8 cellular contexts compared by ENCODE assay signal in genomic region chr2:241354668-241355658, GRCh38. TPM values are rescaled to one million over a fixed set of nuclear protein-coding genes. Genes with fewer than 3 reads are reported as not detected.
DNase-seq lines count a peak whose midpoint lies in the region; ATAC-seq, FAIRE-seq and TF ChIP-seq lines count a peak whose summit lies in the region.

No MANE protein-coding gene starts in this region.

- no peaks in the 10 kb centered on the region for H3K9me3 Mint-ChIP-seq in endodermal cell

- no peak for TF ChIP-seq CTCF in A549 (IDR thresholded peaks at IDR 0.05)
- peak; percentile 22 for TF ChIP-seq CTCF in endodermal cell (conservative IDR thresholded peaks at IDR 0.05)

- peak overlapping the region; percentile 46 for H3K4me3 Mint-ChIP-seq in endodermal cell

- peaks cover 30% of the 10 kb centered on the region for H3K4me1 Mint-ChIP-seq in endodermal cell

- H3K4me2 ChIP-seq in A549 = peak overlapping the region; percentile 79

- no peaks in the 10 kb centered on the region for H3K27me3 Mint-ChIP-seq in endodermal cell (ENCODE audit: insufficient read depth)

- 3% methylated on average over 22 of the region's 40 CpGs for WGBS in A549 (ENCODE audit: missing lambda C conversion rate)
- WGBS in endodermal cell (ENCODE audit: insufficient coverage in 1 of 2, insufficient read length in 1 of 2), 2 experiments = 21 to 24% methylated on average over 17 to 36 of the region's 40 CpGs
- WGBS in mesodermal cell (ENCODE audit: insufficient coverage in 2 of 2), 2 experiments = 23 to 26% methylated on average over 25 of the region's 40 CpGs

- H3K9me3 ChIP-seq in A549 = no peaks in the 10 kb centered on the region
- no peaks in the 10 kb centered on the region for H3K9me3 ChIP-seq in endodermal cell (ENCODE audit: control insufficient read depth, low read length)
- no peaks in the 10 kb centered on the region for H3K9me3 ChIP-seq in mesodermal cell (ENCODE audit: control insufficient read depth, low read length)

- H3K4me1 ChIP-seq in A549 = peaks cover 72% of the 10 kb centered on the region
- H3K4me1 ChIP-seq in endodermal cell (ENCODE audit: control insufficient read depth, insufficient read depth, low read length) = peaks cover 11% of the 10 kb centered on the region
- peaks cover 16% of the 10 kb centered on the region for H3K4me1 ChIP-seq in mesodermal cell (ENCODE audit: control insufficient read depth, insufficient read depth, low read length, poor library complexity, severe bottlenecking)

- no peak for FAIRE-seq in A549 (lab: Jason Lieb, UNC)

- no peak for TF ChIP-seq RAD21 in A549 (conservative IDR thresholded peaks at IDR 0.05 in 1 of 2, IDR thresholded peaks at IDR 0.05 in 1 of 2)

- H3K36me3 Mint-ChIP-seq in endodermal cell (ENCODE audit: low read depth) = peaks cover 37% of the 10 kb centered on the region

- H3K36me3 ChIP-seq in endodermal cell (ENCODE audit: control insufficient read depth, insufficient read depth, low read length) (peaks cover 48% of the 10 kb centered on the region), mesodermal cell (ENCODE audit: control insufficient read depth, insufficient read depth, low read length) (peaks cover 44% of the 10 kb centered on the region)

- CTCF ChIA-PET in A549 (lab: Yijun Ruan, JAX) = interaction anchor here (0.6 kb wide), 1 partner anchor 71 kb away, joined by 3 read pairs; no protein-coding TSS in a partner anchor

- peak overlapping the region; percentile 26; the same call in 2 of the 3 replicates for H3K4me3 ChIP-seq in A549
- peak overlapping the region; percentile 59 for H3K4me3 ChIP-seq in endodermal cell (ENCODE audit: low read length)
- H3K4me3 ChIP-seq in mesodermal cell (ENCODE audit: extremely low read depth, insufficient read depth, low read length, poor library complexity, severe bottlenecking) = peak overlapping the region; percentile 16

- no peaks in the 10 kb centered on the region for H3K27me3 ChIP-seq in endodermal cell (ENCODE audit: control insufficient read depth, insufficient read depth, low read length, poor library complexity, severe bottlenecking)

- DNase-seq in A549 (ENCODE audit: low read depth in 1 of 2, low spot score in 1 of 2) (peak; percentile 46 to 91), NCI-H526 (lab: John Stamatoyannopoulos, UW) (peak; percentile 69 to 95), endodermal cell (peak; percentile 92)
- peak; percentile 78 for DNase-seq in activated CD8-positive, alpha-beta memory T cell treated with anti-CD3 and anti-CD28 coated beads for 24 hours
- peak; percentile 27 to 58 for DNase-seq in stimulated activated CD8-positive, alpha-beta memory T cell treated with anti-CD3 and anti-CD28 coated beads, Interleukin-2, amount 100 ng/mL, for 1 hour (ENCODE audit: low read depth in 2 of 2)

- TF ChIP-seq POLR2A in A549 (IDR thresholded peaks at IDR 0.05; ENCODE audit: low read length) = no peak; the same call in 1 of the 2 replicates

- H3K27ac ChIP-seq in A549 (peak overlapping the region; percentile 77 to 90), endodermal cell (ENCODE audit: low read depth, low read length) (peak overlapping the region; percentile 44), mesodermal cell (ENCODE audit: low read depth, low read length, severe bottlenecking) (peak overlapping the region; percentile 82)

- TF ChIP-seq EP300 in A549 (IDR thresholded peaks at IDR 0.05) = no peak

- peak overlapping the region; percentile 93 for H3K27ac Mint-ChIP-seq in endodermal cell

- peak overlapping the region; percentile 53 for H3K9ac ChIP-seq in endodermal cell (ENCODE audit: extremely low read depth, low read length, poor library complexity, severe bottlenecking)

- ATAC-seq in A549 (peak; percentile 87 to 92), GM21360 (IDR thresholded peaks at IDR 0.05; ENCODE audit: unreplicated experiment) (peak; percentile 21), HG03457 (IDR thresholded peaks at IDR 0.05; ENCODE audit: unreplicated experiment) (no peak)

- POLR2A ChIA-PET in A549 (lab: Yijun Ruan, JAX) = interaction anchor here (0.6 to 1.4 kb wide), 6 partner anchors 13 to 380 kb away, joined by 3 to 8 read pairs (median 4); partner anchors contain the start of genes D2HGDH, HDLBP and SEPTIN2

TF ChIP-seq in A549, 52 proteins besides CTCF, POLR2A, EP300 and RAD21:
- TF ChIP-seq TP53 (CRISPR knock-in tag; IDR thresholded peaks at IDR 0.05) (0 out of 2 replicates have a peak, but pooled peaks have one; percentile 27), EHMT2 (IDR thresholded peaks at IDR 0.05; ENCODE audit: low read depth) (no peak), CHD2 (IDR thresholded peaks at IDR 0.05; ENCODE audit: low read length, partially characterized antibody) (no peak), PBX3 (IDR thresholded peaks at IDR 0.05) (no peak), MYC (IDR thresholded peaks at IDR 0.05; ENCODE audit: borderline replicate concordance, low read length) (peak; percentile 26; the same call in 1 of the 2 replicates), MAFK (IDR thresholded peaks at IDR 0.05; ENCODE audit: partially characterized antibody) (peak; percentile 80), RARB (CRISPR knock-in tag; IDR thresholded peaks at IDR 0.05) (peak; percentile 24; the same call in 1 of the 2 replicates), MAZ (IDR thresholded peaks at IDR 0.05; ENCODE audit: borderline replicate concordance, low read depth, low read length) (no peak), NFE2L2 (conservative IDR thresholded peaks at IDR 0.05; ENCODE audit: low read length) (no peak), CEBPB (IDR thresholded peaks at IDR 0.05) (no peak), JUN (IDR thresholded peaks at IDR 0.05) (peak in 1 of 2 experiments; percentile 39; a peak in 2 of 5 replicates), MAX (IDR thresholded peaks at IDR 0.05) (peak; percentile 66)

RNA-seq across cellular contexts. Expression of gene FARP2, which starts 1.1 kb away (rescaled TPM):
- 29.1 and 34.9 TPM in 2 replicates for polyA plus RNA-seq in A549 (2011; rRNA removed)
- polyA plus RNA-seq in A549 (2012; cell fraction: cytosol; rRNA removed) = 12.5 and 16.1 TPM in 2 replicates
- 28.9 and 44.5 TPM in 2 replicates for polyA plus RNA-seq in A549 (2012; cell fraction: nucleus; rRNA removed)
- polyA plus RNA-seq in A549 (2017; fragmentation: RNase III; extraction: RNeasy Plus Mini Kit Qiagen cat#74134 plus additional on column Dnase treatment) = 16.0 to 18.8 TPM (median 17.0 TPM) in 3 replicates
- polyA minus RNA-seq in A549 (2011; rRNA and poly(A)+ RNA removed) = 61.8 and 62.5 TPM in 2 replicates
- 10 to 100 TPM; 36.4 to 51.4 TPM for total RNA-seq in endodermal cell
- polyA plus RNA-seq in endodermal cell (2013, experiment 1 of 2) = 31.1 TPM
- polyA plus RNA-seq in endodermal cell (2013, experiment 2 of 2) = 31.1 TPM
- 23.3 TPM for polyA plus RNA-seq in mesodermal cell (2013, experiment 1 of 2)
- polyA plus RNA-seq in mesodermal cell (2013, experiment 2 of 2) = 26.1 TPM

RNA-seq across cellular contexts. Expression of gene SEPTIN2, which starts 39.2 kb away (rescaled TPM):
- polyA plus RNA-seq in A549 (2011; rRNA removed) = 660 and 762 TPM in 2 replicates
- 183 and 200 TPM in 2 replicates for polyA plus RNA-seq in A549 (2012; cell fraction: cytosol; rRNA removed)
- 107 and 190 TPM in 2 replicates for polyA plus RNA-seq in A549 (2012; cell fraction: nucleus; rRNA removed)
- polyA plus RNA-seq in A549 (2017; fragmentation: RNase III; extraction: RNeasy Plus Mini Kit Qiagen cat#74134 plus additional on column Dnase treatment) = 341 to 359 TPM (median 358 TPM) in 3 replicates
- polyA minus RNA-seq in A549 (2011; rRNA and poly(A)+ RNA removed) = 343 and 364 TPM in 2 replicates
- 100 to 1,000 TPM; 365 to 380 TPM for total RNA-seq in endodermal cell
- 409 TPM for polyA plus RNA-seq in endodermal cell (2013, experiment 1 of 2)
- polyA plus RNA-seq in endodermal cell (2013, experiment 2 of 2) = 399 TPM
- polyA plus RNA-seq in mesodermal cell (2013, experiment 1 of 2) = 476 TPM
- 476 TPM for polyA plus RNA-seq in mesodermal cell (2013, experiment 2 of 2)

RNA-seq across cellular contexts. Expression of gene HDLBP, which starts 39.5 kb away (rescaled TPM):
- 292 and 330 TPM in 2 replicates for polyA plus RNA-seq in A549 (2011; rRNA removed)
- polyA plus RNA-seq in A549 (2012; cell fraction: cytosol; rRNA removed) = 204 and 209 TPM in 2 replicates
- 276 and 324 TPM in 2 replicates for polyA plus RNA-seq in A549 (2012; cell fraction: nucleus; rRNA removed)
- 237 to 256 TPM (median 248 TPM) in 3 replicates for polyA plus RNA-seq in A549 (2017; fragmentation: RNase III; extraction: RNeasy Plus Mini Kit Qiagen cat#74134 plus additional on column Dnase treatment)
- polyA minus RNA-seq in A549 (2011; rRNA and poly(A)+ RNA removed) = 657 and 686 TPM in 2 replicates
- total RNA-seq in endodermal cell = 100 to 1,000 TPM; 344 to 374 TPM
- polyA plus RNA-seq in endodermal cell (2013, experiment 1 of 2) = 216 TPM
- 217 TPM for polyA plus RNA-seq in endodermal cell (2013, experiment 2 of 2)
- polyA plus RNA-seq in mesodermal cell (2013, experiment 1 of 2) = 438 TPM
- polyA plus RNA-seq in mesodermal cell (2013, experiment 2 of 2) = 448 TPM
